Comparison of ENCODE assay signal across 20 cellular contexts in the genomic region with DNA sequence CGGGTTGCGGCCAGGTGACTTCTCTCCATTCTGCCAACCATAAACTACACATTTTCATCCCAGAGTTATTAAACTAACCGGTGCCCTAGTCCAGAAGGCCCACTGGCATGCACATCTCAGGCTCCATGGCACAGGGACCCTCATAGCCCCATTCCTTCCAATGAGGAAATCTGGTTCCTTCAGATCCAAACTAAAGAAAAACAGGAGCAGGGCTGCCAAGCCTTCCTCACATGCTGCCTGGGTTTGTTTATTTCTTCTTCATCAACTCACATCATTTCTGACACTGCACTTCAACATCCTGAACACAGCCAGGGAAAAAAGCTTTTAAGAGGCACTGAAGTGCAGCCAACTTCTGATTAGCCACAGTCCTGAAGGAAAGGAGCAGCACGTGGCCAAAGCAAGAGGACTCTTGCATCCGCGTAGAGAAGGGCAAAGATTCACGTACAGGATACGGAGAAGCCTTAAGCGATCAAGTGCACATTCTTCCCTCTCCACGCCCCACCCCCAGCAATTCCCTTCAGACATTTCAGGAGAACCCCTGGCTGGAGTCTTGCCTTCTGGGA. TPM values are rescaled to one million over a fixed set of nuclear protein-coding genes. Genes with fewer than 3 reads are reported as not detected.
DNase-seq lines count a peak whose midpoint lies in the region; ATAC-seq, FAIRE-seq and TF ChIP-seq lines count a peak whose summit lies in the region.
"Had no signal": no experiment of that assay in that cellular context is flagged by ENCODE, and none has a peak within 500 bp of the region (broad histone marks: within the 10 kb centered on the region; RNA-seq: fewer than 3 reads in every experiment).

No MANE protein-coding gene starts in this region.

- H3K36me3 Mint-ChIP-seq in astrocyte (ENCODE audit: low read depth, unreplicated experiment) (peaks cover 31% of the 10 kb centered on the region), osteocyte (ENCODE audit: unreplicated experiment) (peaks cover 86% of the 10 kb centered on the region)
- H3K36me3 Mint-ChIP-seq: CD8-positive, alpha-beta T cell; stimulated activated effector memory CD8-positive, alpha-beta T cell treated with anti-CD3 and anti-CD28 coated beads, Interleukin-12 subunit alpha, Interleukin-12 subunit beta, amount 100 ng/mL, for 72 hours had no signal

- H3K4me1 Mint-ChIP-seq in astrocyte (ENCODE audit: low read depth, unreplicated experiment) (peaks cover 38% of the 10 kb centered on the region), osteocyte (ENCODE audit: unreplicated experiment) (peaks cover 59% of the 10 kb centered on the region)
- H3K4me1 Mint-ChIP-seq: activated CD4-positive, alpha-beta T cell treated with anti-CD3 and anti-CD28 coated beads, Interleukin-2, amount 10 ng/mL, durations not matched to agents 7 days and 5 days; stimulated activated effector memory CD8-positive, alpha-beta T cell treated with anti-CD3 and anti-CD28 coated beads, Interleukin-12 subunit alpha, Interleukin-12 subunit beta, amount 100 ng/mL, for 72 hours had no signal

- CTCF ChIA-PET in GM10248 (lab: Yijun Ruan, JAX), result interaction anchor here (0.9 kb wide), 1 partner anchor 12 kb away, joined by 3 read pairs; no protein-coding TSS in a partner anchor

- peak; percentile 46 for DNase-seq in Caki2 (ENCODE audit: low read depth)
- peak; percentile 57 for DNase-seq in astrocyte (ENCODE audit: low read depth)
- DNase-seq in fibroblast of the aortic adventitia (ENCODE audit: low read depth), result peak; percentile 58
- DNase-seq in osteocyte (ENCODE audit: extremely low spot score, unreplicated experiment), result peak; percentile 67
- no peak for DNase-seq in NCI-H1436 (lab: John Stamatoyannopoulos, UW)
- DNase-seq in SIG-M5 treated with dmso at 0.1 percent for 504 hours (lab: John Stamatoyannopoulos, UW; ENCODE audit: unreplicated experiment), result no peak
- DNase-seq in GM10248 (ENCODE audit: extremely low spot score), result no peak
- DNase-seq: activated CD4-positive, alpha-beta T cell treated with anti-CD3 and anti-CD28 coated beads, Interleukin-2, amount 10 ng/mL, durations not matched to agents 7 days and 5 days; activated CD8-positive, alpha-beta memory T cell treated with anti-CD3 and anti-CD28 coated beads, Interleukin-2, amount 50 U/mL, for 48 hours; activated effector memory CD4-positive, alpha-beta T cell treated with Interleukin-2 at 50 U/mL for 16 hours; CD8-positive, alpha-beta T cell; foreskin keratinocyte; Karpas-422; NCI-H1092; NCI-H2081; NCI-H524 treated with DMSO at 0.1 percent for 48 hours; retina had no signal

- no peak for FAIRE-seq in astrocyte (lab: Jason Lieb, UNC)
- FAIRE-seq: TTC549 had no signal

- no peaks in the 10 kb centered on the region for H3K27me3 Mint-ChIP-seq in astrocyte (ENCODE audit: low read depth, unreplicated experiment)
- no peaks in the 10 kb centered on the region for H3K27me3 Mint-ChIP-seq in osteocyte (ENCODE audit: unreplicated experiment)

- POLR2A ChIA-PET in GM10248 (lab: Yijun Ruan, JAX), result no interaction called here

- no peak overlapping the region for H3K4me2 ChIP-seq in astrocyte (ENCODE audit: low read length)

- H3K79me2 ChIP-seq in astrocyte (ENCODE audit: insufficient read depth, low read length), result peaks cover 49% of the 10 kb centered on the region

- H3K27ac ChIP-seq in astrocyte (ENCODE audit: low read depth, low read length), result no peak overlapping the region
- H3K27ac ChIP-seq: foreskin keratinocyte had no signal

- no peak overlapping the region for H3K9ac ChIP-seq in astrocyte (ENCODE audit: low read length)

- H3K27ac Mint-ChIP-seq in astrocyte (ENCODE audit: unreplicated experiment) (no peak overlapping the region), osteocyte (ENCODE audit: unreplicated experiment) (no peak overlapping the region)
- H3K27ac Mint-ChIP-seq: CD8-positive, alpha-beta T cell; stimulated activated effector memory CD8-positive, alpha-beta T cell treated with anti-CD3 and anti-CD28 coated beads, Interleukin-12 subunit alpha, Interleukin-12 subunit beta, amount 100 ng/mL, for 72 hours had no signal

- H3K9me3 ChIP-seq in astrocyte (ENCODE audit: insufficient read depth, low read depth, low read length), result no peaks in the 10 kb centered on the region

- peaks cover 17% of the 10 kb centered on the region for H3K4me1 ChIP-seq in astrocyte (ENCODE audit: insufficient read depth, low read length)
- H3K4me1 ChIP-seq: foreskin keratinocyte had no signal

- no peaks in the 10 kb centered on the region for H3K27me3 ChIP-seq in astrocyte (ENCODE audit: insufficient read depth, low read length)
- H3K27me3 ChIP-seq: foreskin keratinocyte had no signal

- peaks cover 45% of the 10 kb centered on the region for H4K20me1 ChIP-seq in astrocyte (ENCODE audit: insufficient read depth, low read length)

- no peak overlapping the region for H2AFZ ChIP-seq in astrocyte (ENCODE audit: low read depth, low read length)

- no peak for TF ChIP-seq CTCF in astrocyte (IDR thresholded peaks at IDR 0.05; ENCODE audit: insufficient read depth, low read depth, low read length)
- TF ChIP-seq CTCF in fibroblast of the aortic adventitia (IDR thresholded peaks at IDR 0.05; ENCODE audit: insufficient read depth, low read length), result no peak
- TF ChIP-seq CTCF in osteocyte (IDR thresholded peaks at IDR 0.05), result no peak
- TF ChIP-seq CTCF in GM10248 (IDR thresholded peaks at IDR 0.05; ENCODE audit: control extremely low read depth, extremely low read depth, low read depth, missing control alignments), result no peak

- ATAC-seq in GM21717 (IDR thresholded peaks at IDR 0.05; ENCODE audit: unreplicated experiment), result no peak
- ATAC-seq: CD8-positive, alpha-beta T cell; foreskin keratinocyte; stimulated activated effector memory CD8-positive, alpha-beta T cell treated with anti-CD3 and anti-CD28 coated beads, Interleukin-12 subunit alpha, Interleukin-12 subunit beta, amount 100 ng/mL, for 72 hours had no signal

- in situ Hi-C loops in Caki2 (cut with HindIII; ENCODE audit: low pct_unique_long_range_greater_than_20kb, low sequenced_read_pairs), result no loop called here

- H3K4me3 ChIP-seq in astrocyte (ENCODE audit: insufficient read depth, low read depth, low read length) (no peak overlapping the region), fibroblast of the aortic adventitia (ENCODE audit: low read depth, low read length) (no peak overlapping the region)

- H3K9me3 Mint-ChIP-seq in astrocyte (ENCODE audit: unreplicated experiment), result no peaks in the 10 kb centered on the region
- H3K9me3 Mint-ChIP-seq in osteocyte (ENCODE audit: unreplicated experiment), result no peaks in the 10 kb centered on the region
- H3K9me3 Mint-ChIP-seq: activated CD4-positive, alpha-beta T cell treated with anti-CD3 and anti-CD28 coated beads, Interleukin-2, amount 10 ng/mL, durations not matched to agents 7 days and 5 days; CD8-positive, alpha-beta T cell; stimulated activated effector memory CD8-positive, alpha-beta T cell treated with anti-CD3 and anti-CD28 coated beads, Interleukin-12 subunit alpha, Interleukin-12 subunit beta, amount 100 ng/mL, for 72 hours had no signal

- peaks cover 17% of the 10 kb centered on the region for H3K36me3 ChIP-seq in astrocyte (ENCODE audit: insufficient read depth, low read length)

- H3K4me3 Mint-ChIP-seq in astrocyte (ENCODE audit: unreplicated experiment) (no peak overlapping the region), osteocyte (ENCODE audit: unreplicated experiment) (no peak overlapping the region)
- H3K4me3 Mint-ChIP-seq: activated CD4-positive, alpha-beta T cell treated with anti-CD3 and anti-CD28 coated beads, Interleukin-2, amount 10 ng/mL, durations not matched to agents 7 days and 5 days; CD8-positive, alpha-beta T cell; stimulated activated effector memory CD8-positive, alpha-beta T cell treated with anti-CD3 and anti-CD28 coated beads, Interleukin-12 subunit alpha, Interleukin-12 subunit beta, amount 100 ng/mL, for 72 hours had no signal

RNA-seq across cellular contexts. Expression of a gene that starts 22.5 kb away (rescaled TPM):
- total RNA-seq in Caki2 (2014; rRNA removed; shearing (Covaris generic); ENCODE audit: low replicate concordance), result 49.9 and 62.5 TPM in 2 replicates
- total RNA-seq in astrocyte (17.0 and 19.8 TPM in 2 replicates), fibroblast of the aortic adventitia (ENCODE audit: low replicate concordance) (42.8 and 81.2 TPM in 2 replicates), osteocyte (110 and 113 TPM in 2 replicates)

Comparison
In these comparisons a context has a peak if more than half of its experiments do, and no peak if none do; other contexts are left out.
1. DNase-seq: peak in Caki2 (single experiment), astrocyte (single experiment), fibroblast of the aortic adventitia (single experiment) and osteocyte (single experiment); none in NCI-H1436 (single experiment), SIG-M5 treated with dmso at 0.1 percent for 504 hours (single experiment) and GM10248 (single experiment).